ENCODE assay signal across 10 cellular contexts in the genomic region with DNA sequence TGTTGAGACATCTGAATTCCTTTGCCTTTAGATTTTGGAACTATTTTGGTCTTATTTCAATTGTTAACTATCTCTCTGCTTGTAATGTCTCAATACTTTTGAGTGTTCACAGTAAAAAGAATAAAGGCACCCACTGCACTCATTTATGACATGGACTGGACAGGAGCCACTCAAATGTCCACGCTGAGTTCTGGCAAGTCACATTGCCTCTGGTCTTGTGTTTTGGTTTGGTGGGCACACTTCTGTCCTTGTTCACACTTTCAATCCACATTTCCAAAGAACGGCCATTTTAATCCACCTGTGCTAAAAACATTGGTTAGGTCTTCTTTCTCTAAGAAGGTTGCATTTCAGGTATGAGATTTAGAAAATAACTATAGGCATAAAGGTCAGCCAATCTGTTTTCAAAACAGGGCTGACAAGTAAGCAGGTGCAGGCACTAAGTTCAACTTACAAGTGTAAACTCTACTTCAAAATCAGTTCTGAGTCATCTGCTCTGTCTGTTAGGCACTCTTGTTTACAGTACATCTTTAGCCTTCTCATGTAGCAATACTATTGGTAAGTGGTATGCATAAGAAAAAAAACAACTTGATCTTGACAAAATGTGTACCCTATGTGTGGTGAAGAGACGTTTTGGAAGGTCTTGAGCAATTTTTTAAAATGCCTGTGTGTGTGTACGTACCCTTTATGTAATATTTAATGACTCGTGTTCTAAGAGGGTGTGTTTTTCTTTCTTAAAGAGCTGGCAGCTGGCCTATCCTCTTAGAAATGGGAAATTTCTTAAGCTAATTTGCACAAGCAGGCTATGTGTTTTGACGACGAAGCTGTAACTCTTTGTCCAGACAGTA. TPM values are rescaled to one million over a fixed set of nuclear protein-coding genes. Genes with fewer than 3 reads are reported as not detected.
DNase-seq lines count a peak whose midpoint lies in the region; ATAC-seq and TF ChIP-seq lines count a peak whose summit lies in the region.
"Had no signal": no experiment of that assay in that cellular context is flagged by ENCODE, and none has a peak within 500 bp of the region (broad histone marks: within the 10 kb centered on the region; RNA-seq: fewer than 3 reads in every experiment).

No MANE protein-coding gene starts in this region.

- TF ChIP-seq CTCF in PC-9 (conservative IDR thresholded peaks at IDR 0.05) (no peak), foreskin keratinocyte (conservative IDR thresholded peaks at IDR 0.05) (no peak), tibial nerve (IDR thresholded peaks at IDR 0.05) (no peak)

- no peak overlapping the region; the same call in 1 of the 2 replicates for H2AFZ ChIP-seq in PC-9

- DNase-seq in NCI-H2171 treated with DMSO at 0.1 percent for 48 hours (lab: John Stamatoyannopoulos, UW), result peak; percentile 59
- no peak for DNase-seq in NCI-H2171 (lab: John Stamatoyannopoulos, UW)
- peak; percentile 4 to 96 for DNase-seq in PC-9
- DNase-seq in foreskin keratinocyte, result peak; percentile 21 to 51
- DNase-seq in tibial nerve (ENCODE audit: low spot score in 2 of 2), result no peak
- DNase-seq in NCI-H526 treated with DMSO at 0.1 percent for 48 hours (lab: John Stamatoyannopoulos, UW), result no peak
- DNase-seq in NCI-H2107 (lab: John Stamatoyannopoulos, UW), result no peak
- no peak for DNase-seq in NAMALWA (ENCODE audit: low spot score)
- DNase-seq: BE2C, naive B cell had no signal

- H3K79me2 ChIP-seq in PC-9 (ENCODE audit: low read depth), result no peaks in the 10 kb centered on the region

- CTCF ChIA-PET in PC-9 (lab: Charles Lee), result no interaction called here

- peak overlapping the region; percentile 51 for H3K27ac ChIP-seq in PC-9
- H3K27ac ChIP-seq in foreskin keratinocyte, result no peak overlapping the region
- peak overlapping the region in 3 of 4 donors; percentile 0 to 55 (median 50) for H3K27ac ChIP-seq in tibial nerve

- H3K9me3 ChIP-seq in PC-9 (ENCODE audit: insufficient read depth, low read depth) (no peaks in the 10 kb centered on the region), tibial nerve (no peaks in the 10 kb centered on the region)
- H3K9me3 ChIP-seq: BE2C had no signal

- H3K36me3 ChIP-seq in PC-9 (ENCODE audit: low read depth), result no peaks in the 10 kb centered on the region
- no peaks in the 10 kb centered on the region for H3K36me3 ChIP-seq in tibial nerve
- H3K36me3 ChIP-seq: BE2C had no signal

- H3K4me2 ChIP-seq in PC-9, result peak overlapping the region; percentile 51

- peak in 1 of 2 donors; percentile 37 for TF ChIP-seq EP300 in tibial nerve (IDR thresholded peaks at IDR 0.05)

- no TSS peak for BruUV-seq in PC-9 (replicated peaks; lab: Mats Ljungman, UMichigan)

- intact Hi-C loops in PC-9 (cut with micrococcal nuclease; ENCODE audit: unreplicated experiment), result loop anchor here (5.0 kb wide), 1 partner anchor 46 kb away; no protein-coding TSS in a partner anchor

- peaks cover 17% of the 10 kb centered on the region for H3F3A ChIP-seq in PC-9 (ENCODE audit: insufficient read depth, low read depth)

- 30 to 32% methylated on average over 7 of the region's 7 CpGs for WGBS in tibial nerve, 2 donors

- H4K20me1 ChIP-seq in PC-9 (ENCODE audit: insufficient read depth), result no peaks in the 10 kb centered on the region

- peak; percentile 77 for ATAC-seq in foreskin keratinocyte

- H3K9me2 ChIP-seq in PC-9 (ENCODE audit: insufficient read depth), result no peaks in the 10 kb centered on the region

- H3K4me1 ChIP-seq in PC-9 (replicated peaks; ENCODE audit: insufficient read depth), result peaks cover 19% of the 10 kb centered on the region
- peaks cover 10% of the 10 kb centered on the region for H3K4me1 ChIP-seq in foreskin keratinocyte
- peaks cover 0 to 18% (median 7%) of the 10 kb centered on the region in 4 donors for H3K4me1 ChIP-seq in tibial nerve
- H3K4me1 ChIP-seq: BE2C had no signal

- peak overlapping the region; percentile 14; the same call in 1 of the 2 replicates for H3K4me3 ChIP-seq in PC-9
- no peak overlapping the region for H3K4me3 ChIP-seq in tibial nerve

- POLR2A ChIA-PET in PC-9 (lab: Charles Lee; ENCODE audit: unreplicated experiment), result interaction anchor here (0.6 to 1.0 kb wide), 6 partner anchors 31 to 131 kb away, joined by 3 to 9 read pairs (median 6); a partner anchor contains a TSS

- H3K27me3 ChIP-seq in PC-9 (ENCODE audit: insufficient read depth, low read depth) (no peaks in the 10 kb centered on the region), foreskin keratinocyte (no peaks in the 10 kb centered on the region), tibial nerve (no peaks in the 10 kb centered on the region)
- H3K27me3 ChIP-seq: BE2C had no signal

- no peak for TF ChIP-seq POLR2A in tibial nerve (IDR thresholded peaks at IDR 0.05)

RNA-seq across cellular contexts. Expression of a gene that starts 31.5 kb away (rescaled TPM):
- 217 and 227 TPM in 2 replicates for total RNA-seq in PC-9 (2021)
- total RNA-seq in foreskin keratinocyte, result 63.3 and 91.5 TPM in 2 replicates
- 33.6 and 41.8 TPM in 2 replicates for polyA plus RNA-seq in foreskin keratinocyte
- total RNA-seq in tibial nerve, result 1,000 to 10,000 TPM in 3 of 4 donors, 100 to 1,000 TPM in 1; 907 to 1,573 (median 1,091) TPM

Comparison
In these comparisons a context has a peak if more than half of its experiments do, and no peak if none do; other contexts are left out.
1. DNase-seq: peak in NCI-H2171 treated with DMSO at 0.1 percent for 48 hours (single experiment), PC-9 (2 of 2) and foreskin keratinocyte (2 of 2); none in NCI-H2171 (single experiment), tibial nerve (0 of 2), NCI-H526 treated with DMSO at 0.1 percent for 48 hours (single experiment), NCI-H2107 (single experiment) and NAMALWA (single experiment).